ENCODE assay signal across 32 cellular contexts in genomic region chr1:207763972-207764371, GRCh38.
"Had no signal": no experiment of that assay in that cellular context is flagged by ENCODE, and none has a peak within 500 bp of the region (broad histone marks: within the 10 kb centered on the region; RNA-seq: fewer than 3 reads in every experiment).

No MANE protein-coding gene starts in this region.

- ATAC-seq: naive thymus-derived CD8-positive, alpha-beta T cell; natural killer cell treated with Interleukin-12 subunit alpha and Interleukin-12 subunit beta and Interleukin-15 and Interleukin-18, amount 100 ng/mL, for 72 hours; psoas muscle; sciatic nerve; stimulated activated memory B cell treated with anti-CD40 and anti-IgM and Interleukin-4, amounts not matched to agents 10 μg/mL and 1 μg/mL and 100 μg/mL, for 72 hours; stimulated activated naive CD8-positive, alpha-beta T cell treated with anti-CD3 and anti-CD28 coated beads, Interleukin-15, amount 100 ng/mL, for 72 hours; stimulated activated naive CD8-positive, alpha-beta T cell treated with anti-CD3 and anti-CD28 coated beads, Interleukin-15, Interleukin-2, amounts not matched to agents 100 U/mL and 50 U/mL, for 24 hours had no signal

- H2AFZ ChIP-seq: parathyroid adenoma had no signal

- H3K9me3 Mint-ChIP-seq: naive thymus-derived CD8-positive, alpha-beta T cell; natural killer cell treated with Interleukin-12 subunit alpha and Interleukin-12 subunit beta and Interleukin-15 and Interleukin-18, amount 100 ng/mL, for 72 hours; stimulated activated memory B cell treated with anti-CD40 and anti-IgM and Interleukin-4, amounts not matched to agents 10 μg/mL and 1 μg/mL and 100 μg/mL, for 72 hours; stimulated activated naive CD8-positive, alpha-beta T cell treated with anti-CD3 and anti-CD28 coated beads, Interleukin-15, amount 100 ng/mL, for 72 hours; type B pancreatic cell had no signal

- H3K9ac ChIP-seq: parathyroid adenoma had no signal

- H3K4me3 ChIP-seq: ovary, psoas muscle, skin epidermis, smooth muscle cell, spleen, suprapubic skin, testis, tibial artery, transverse colon, upper lobe of right lung, uterus had no signal

- H3K27ac ChIP-seq: ovary, parathyroid adenoma, psoas muscle, skin epidermis, spleen, suprapubic skin, testis, tibial artery, transverse colon, upper lobe of right lung, uterus had no signal

- H3K27me3 ChIP-seq: ovary, spleen, suprapubic skin, testis, tibial artery, transverse colon, upper lobe of right lung, uterus had no signal

- H3K36me3 ChIP-seq: ovary, uterus had no signal

- H3K9me3 ChIP-seq: ovary, psoas muscle, spleen, suprapubic skin, testis, tibial artery, transverse colon, upper lobe of right lung, uterus had no signal

- H3K4me1 Mint-ChIP-seq: nephron progenitor cell; neural crest cell; stimulated activated memory B cell treated with anti-CD40 and anti-IgM and Interleukin-4, amounts not matched to agents 10 μg/mL and 1 μg/mL and 100 μg/mL, for 72 hours had no signal

- H3K4me3 Mint-ChIP-seq: naive thymus-derived CD8-positive, alpha-beta T cell; natural killer cell treated with Interleukin-12 subunit alpha and Interleukin-12 subunit beta and Interleukin-15 and Interleukin-18, amount 100 ng/mL, for 72 hours; nephron progenitor cell; neural crest cell; stimulated activated memory B cell treated with anti-CD40 and anti-IgM and Interleukin-4, amounts not matched to agents 10 μg/mL and 1 μg/mL and 100 μg/mL, for 72 hours; stimulated activated naive CD8-positive, alpha-beta T cell treated with anti-CD3 and anti-CD28 coated beads, Interleukin-15, amount 100 ng/mL, for 72 hours; type B pancreatic cell had no signal

- H3K27ac Mint-ChIP-seq: natural killer cell treated with Interleukin-12 subunit alpha and Interleukin-12 subunit beta and Interleukin-15 and Interleukin-18, amount 100 ng/mL, for 72 hours; nephron progenitor cell; progenitor cell of endocrine pancreas; stimulated activated memory B cell treated with anti-CD40 and anti-IgM and Interleukin-4, amounts not matched to agents 10 μg/mL and 1 μg/mL and 100 μg/mL, for 72 hours; type B pancreatic cell had no signal

- H3K27me3 Mint-ChIP-seq: naive thymus-derived CD8-positive, alpha-beta T cell; natural killer cell treated with Interleukin-12 subunit alpha and Interleukin-12 subunit beta and Interleukin-15 and Interleukin-18, amount 100 ng/mL, for 72 hours; progenitor cell of endocrine pancreas; stimulated activated memory B cell treated with anti-CD40 and anti-IgM and Interleukin-4, amounts not matched to agents 10 μg/mL and 1 μg/mL and 100 μg/mL, for 72 hours; stimulated activated naive CD8-positive, alpha-beta T cell treated with anti-CD3 and anti-CD28 coated beads, Interleukin-15, amount 100 ng/mL, for 72 hours; type B pancreatic cell had no signal

- H3K4me2 ChIP-seq: smooth muscle cell had no signal

- DNase-seq: naive thymus-derived CD8-positive, alpha-beta T cell; nephron progenitor cell; occipital lobe; ovary; posterior cingulate gyrus; psoas muscle; right cardiac atrium; spleen; stimulated activated CD4-positive, alpha-beta T cell treated with anti-CD3 and anti-CD28 coated beads, Interleukin-12 subunit alpha, Interleukin-12 subunit beta, amount 100 ng/mL, for 4 hours; stimulated activated CD4-positive, alpha-beta T cell treated with anti-CD3 and anti-CD28 coated beads, Interleukin-1b, Interleukin-23, amount 100 ng/mL, for 48 hours; stimulated activated CD4-positive, alpha-beta T cell treated with anti-CD3 and anti-CD28 coated beads, Interleukin-4, amount 100 ng/mL, for 1 hour; stimulated activated CD4-positive, alpha-beta T cell treated with anti-CD3 and anti-CD28 coated beads, Interleukin-4, amount 100 ng/mL, for 4 hours; stimulated activated CD8-positive, alpha-beta memory T cell treated with anti-CD3 and anti-CD28 coated beads, Interleukin-4, amount 100 ng/mL, for 48 hours; stimulated activated naive CD4-positive, alpha-beta T cell; stimulated activated naive CD8-positive, alpha-beta T cell treated with anti-CD3 and anti-CD28 coated beads, Interleukin-15, amount 100 ng/mL, for 72 hours; stimulated activated naive CD8-positive, alpha-beta T cell treated with anti-CD3 and anti-CD28 coated beads, Interleukin-15, Interleukin-2, amounts not matched to agents 100 U/mL and 50 U/mL, for 24 hours; substantia nigra; testis; tibial artery; transverse colon; upper lobe of right lung; uterus had no signal

- H3K4me1 ChIP-seq: parathyroid adenoma, psoas muscle, spleen, suprapubic skin, testis, tibial artery, transverse colon, upper lobe of right lung, uterus had no signal
